Comparison of ENCODE assay signal across 22 cellular contexts in the genomic region with DNA sequence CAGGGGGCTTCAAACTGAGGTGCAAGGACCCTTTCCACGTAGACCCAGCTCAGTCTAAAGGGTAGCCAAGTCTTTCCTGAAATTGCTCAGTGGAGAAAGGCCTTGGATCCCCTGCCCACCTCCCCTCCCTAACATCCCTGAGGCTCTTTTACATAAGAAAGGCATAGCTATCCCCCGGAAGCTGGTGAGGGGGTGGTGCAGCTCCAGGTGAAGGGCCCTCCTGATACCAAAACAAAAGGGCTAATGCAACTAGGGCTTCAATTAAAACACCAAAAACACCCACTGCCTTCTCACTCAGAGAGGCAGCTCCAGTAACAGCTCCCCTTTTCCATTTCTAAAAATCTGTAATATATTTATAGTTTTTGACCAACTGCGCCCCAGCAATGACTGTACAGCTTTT. TPM values are rescaled to one million over a fixed set of nuclear protein-coding genes. Genes with fewer than 3 reads are reported as not detected.
DNase-seq lines count a peak whose midpoint lies in the region; ATAC-seq and TF ChIP-seq lines count a peak whose summit lies in the region.
"Had no signal": no experiment of that assay in that cellular context is flagged by ENCODE, and none has a peak within 500 bp of the region (broad histone marks: within the 10 kb centered on the region; RNA-seq: fewer than 3 reads in every experiment).

No MANE protein-coding gene starts in this region.

- no peak overlapping the region for H3K27ac Mint-ChIP-seq in activated CD4-positive, alpha-beta T cell treated with anti-CD3 and anti-CD28 coated beads, Interleukin-2, amount 10 ng/mL, durations not matched to agents 7 days and 5 days
- H3K27ac Mint-ChIP-seq in activated CD8-positive, alpha-beta T cell treated with anti-CD3 and anti-CD28 coated beads for 36 hours, result no peak overlapping the region
- no peak overlapping the region for H3K27ac Mint-ChIP-seq in naive thymus-derived CD8-positive, alpha-beta T cell
- H3K27ac Mint-ChIP-seq: nephron progenitor cell had no signal

- H3K27me3 Mint-ChIP-seq in activated CD4-positive, alpha-beta T cell treated with anti-CD3 and anti-CD28 coated beads, Interleukin-2, amount 10 ng/mL, durations not matched to agents 7 days and 5 days, result peaks cover 18% of the 10 kb centered on the region
- H3K27me3 Mint-ChIP-seq in activated CD8-positive, alpha-beta T cell treated with anti-CD3 and anti-CD28 coated beads for 36 hours, result peaks cover 25% of the 10 kb centered on the region
- H3K27me3 Mint-ChIP-seq in naive thymus-derived CD8-positive, alpha-beta T cell, result peaks cover 26 to 42% (median 34%) of the 10 kb centered on the region in 5 donors

- H3K9me3 Mint-ChIP-seq in activated CD4-positive, alpha-beta T cell treated with anti-CD3 and anti-CD28 coated beads, Interleukin-2, amount 10 ng/mL, durations not matched to agents 7 days and 5 days, result no peaks in the 10 kb centered on the region
- no peaks in the 10 kb centered on the region for H3K9me3 Mint-ChIP-seq in activated CD8-positive, alpha-beta T cell treated with anti-CD3 and anti-CD28 coated beads for 36 hours
- H3K9me3 Mint-ChIP-seq in naive thymus-derived CD8-positive, alpha-beta T cell, result no peaks in the 10 kb centered on the region
- H3K9me3 Mint-ChIP-seq: nephron progenitor cell had no signal

- DNase-seq in ELF-1 (ENCODE audit: low read depth, low spot score), result peak; percentile 91
- DNase-seq in NCI-H1417 treated with DMSO at 0.1 percent for 48 hours (lab: John Stamatoyannopoulos, UW), result peak; percentile 12
- DNase-seq in coronary artery (ENCODE audit: low spot score), result peak; percentile 63
- peak; percentile 80 for DNase-seq in iPS-NIHi7 (ENCODE audit: extremely low spot score)
- no peak for DNase-seq in stimulated activated naive CD4-positive, alpha-beta T cell (lab: John Stamatoyannopoulos, UW)
- DNase-seq in activated CD4-positive, alpha-beta T cell treated with anti-CD3 and anti-CD28 coated beads, Interleukin-2, amount 10 ng/mL, durations not matched to agents 7 days and 5 days, result no peak
- no peak for DNase-seq in activated CD8-positive, alpha-beta T cell treated with anti-CD3 and anti-CD28 coated beads for 36 hours
- no peak for DNase-seq in naive thymus-derived CD8-positive, alpha-beta T cell
- DNase-seq: ACHN; activated naive CD4-positive, alpha-beta T cell treated with Interleukin-2 at 50 U/mL for 16 hours; activated T-cell treated with anti-CD3 and anti-CD28 coated beads for 4 hours; amygdala; C1 segment of cervical spinal cord; dermis blood vessel endothelial cell; GDM1; heart right ventricle; Karpas-422; NCI-H2171 treated with DMSO at 0.1 percent for 48 hours; NCI-H774; nephron progenitor cell; SHP77; T-helper 1 cell had no signal

- H3K27ac ChIP-seq in coronary artery, result no peak overlapping the region
- H3K27ac ChIP-seq: heart right ventricle had no signal

- H3K4me1 Mint-ChIP-seq in activated CD4-positive, alpha-beta T cell treated with anti-CD3 and anti-CD28 coated beads, Interleukin-2, amount 10 ng/mL, durations not matched to agents 7 days and 5 days, result peaks cover 2% of the 10 kb centered on the region
- no peaks in the 10 kb centered on the region for H3K4me1 Mint-ChIP-seq in activated CD8-positive, alpha-beta T cell treated with anti-CD3 and anti-CD28 coated beads for 36 hours (ENCODE audit: low read depth)
- H3K4me1 Mint-ChIP-seq in naive thymus-derived CD8-positive, alpha-beta T cell, result peaks cover 0 to 9% (median 3%) of the 10 kb centered on the region in 4 donors

- no peaks in the 10 kb centered on the region for H3K36me3 Mint-ChIP-seq in activated CD4-positive, alpha-beta T cell treated with anti-CD3 and anti-CD28 coated beads, Interleukin-2, amount 10 ng/mL, durations not matched to agents 7 days and 5 days (ENCODE audit: low read depth)
- H3K36me3 Mint-ChIP-seq in activated CD8-positive, alpha-beta T cell treated with anti-CD3 and anti-CD28 coated beads for 36 hours (ENCODE audit: low read depth), result no peaks in the 10 kb centered on the region
- H3K36me3 Mint-ChIP-seq in naive thymus-derived CD8-positive, alpha-beta T cell, result peaks cover 0 to 3% (median 0%) of the 10 kb centered on the region in 3 donors

- CTCF ChIA-PET in activated CD4-positive, alpha-beta T cell treated with anti-CD3 and anti-CD28 coated beads, Interleukin-2, amount 10 ng/mL, durations not matched to agents 7 days and 5 days (lab: Charles Lee), result interaction anchor here (0.5 kb wide), 1 partner anchor 26 kb away, joined by 3 read pairs; no protein-coding TSS in a partner anchor
- CTCF ChIA-PET in activated CD8-positive, alpha-beta T cell treated with anti-CD3 and anti-CD28 coated beads for 36 hours (lab: Charles Lee), result no interaction called here

- H3K4me3 Mint-ChIP-seq in activated CD4-positive, alpha-beta T cell treated with anti-CD3 and anti-CD28 coated beads, Interleukin-2, amount 10 ng/mL, durations not matched to agents 7 days and 5 days, result no peak overlapping the region
- no peak overlapping the region for H3K4me3 Mint-ChIP-seq in activated CD8-positive, alpha-beta T cell treated with anti-CD3 and anti-CD28 coated beads for 36 hours
- no peak overlapping the region for H3K4me3 Mint-ChIP-seq in naive thymus-derived CD8-positive, alpha-beta T cell
- H3K4me3 Mint-ChIP-seq: nephron progenitor cell had no signal

- POLR2A ChIA-PET in activated CD4-positive, alpha-beta T cell treated with anti-CD3 and anti-CD28 coated beads, Interleukin-2, amount 10 ng/mL, durations not matched to agents 7 days and 5 days (lab: Charles Lee), result no interaction called here
- POLR2A ChIA-PET in activated CD8-positive, alpha-beta T cell treated with anti-CD3 and anti-CD28 coated beads for 36 hours (lab: Charles Lee), result no interaction called here
- POLR2A ChIA-PET in naive thymus-derived CD8-positive, alpha-beta T cell (lab: Charles Lee), result no interaction called here

- TF ChIP-seq CTCF in coronary artery (IDR thresholded peaks at IDR 0.05), result no peak
- TF ChIP-seq CTCF in activated CD8-positive, alpha-beta T cell treated with anti-CD3 and anti-CD28 coated beads for 36 hours (IDR thresholded peaks at IDR 0.05), result no peak

- intact Hi-C loops in activated CD8-positive, alpha-beta T cell treated with anti-CD3 and anti-CD28 coated beads for 36 hours (cut with micrococcal nuclease), result no loop called here

- ATAC-seq in activated CD8-positive, alpha-beta T cell treated with anti-CD3 and anti-CD28 coated beads for 36 hours, result no peak
- no peak for ATAC-seq in naive thymus-derived CD8-positive, alpha-beta T cell
- ATAC-seq: heart right ventricle had no signal

- H3K4me3 ChIP-seq in coronary artery, result no peak overlapping the region
- H3K4me3 ChIP-seq: heart right ventricle had no signal

RNA-seq across cellular contexts. Expression of a gene that starts 5.8 kb away (rescaled TPM):
- not detected for total RNA-seq in activated CD4-positive, alpha-beta T cell treated with anti-CD3 and anti-CD28 coated beads, Interleukin-2, amount 10 ng/mL, durations not matched to agents 7 days and 5 days
- total RNA-seq in activated CD8-positive, alpha-beta T cell treated with anti-CD3 and anti-CD28 coated beads for 36 hours, result not detected
- not detected for total RNA-seq in naive thymus-derived CD8-positive, alpha-beta T cell
- polyA plus RNA-seq in naive thymus-derived CD8-positive, alpha-beta T cell, result not detected

Comparison
In these comparisons a context has a peak if more than half of its experiments do, and no peak if none do; other contexts are left out.
1. DNase-seq: peak in ELF-1 (single experiment), NCI-H1417 treated with DMSO at 0.1 percent for 48 hours (single experiment), coronary artery (single experiment) and iPS-NIHi7 (single experiment); none in stimulated activated naive CD4-positive, alpha-beta T cell (0 of 6), activated CD4-positive, alpha-beta T cell treated with anti-CD3 and anti-CD28 coated beads, Interleukin-2, amount 10 ng/mL, durations not matched to agents 7 days and 5 days (single experiment), activated CD8-positive, alpha-beta T cell treated with anti-CD3 and anti-CD28 coated beads for 36 hours (single experiment) and naive thymus-derived CD8-positive, alpha-beta T cell (0 of 10).